ENCODE assay signal across 1 cellular context in the genomic region with DNA sequence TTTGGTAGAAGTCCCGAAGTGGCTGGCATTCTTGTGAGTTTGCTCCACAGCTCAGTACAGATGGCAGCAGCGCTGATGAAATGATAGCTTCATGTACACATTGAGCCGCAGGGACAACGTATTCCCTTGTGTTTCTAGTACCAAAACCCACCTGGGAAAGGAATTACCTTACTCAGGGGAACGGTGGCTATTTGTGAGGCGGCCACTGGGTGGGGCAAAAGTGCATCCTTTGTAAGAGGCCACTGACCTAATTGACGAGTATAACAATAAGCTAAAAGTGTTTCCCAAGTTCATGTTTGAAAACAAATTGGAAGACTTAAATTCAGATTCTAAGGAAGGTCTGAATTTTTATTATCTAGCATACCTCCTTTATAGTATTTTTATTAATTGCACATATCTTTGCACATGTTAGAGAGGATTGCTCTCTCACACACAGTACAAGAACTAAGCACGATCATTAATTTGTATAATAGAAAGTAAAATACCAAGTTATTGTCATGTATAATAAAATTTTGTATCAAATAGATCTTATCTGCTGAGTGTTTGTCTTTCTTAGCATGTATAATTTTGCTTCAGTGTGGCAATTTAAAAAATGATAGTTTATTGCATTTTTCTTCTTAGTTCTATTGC.
TF ChIP-seq lines count a peak whose summit lies in the region.

No MANE protein-coding gene starts in this region.

TF ChIP-seq in H1, 55 proteins besides CTCF, POLR2A, EP300 and RAD21:
- TF ChIP-seq RNF2 (IDR thresholded peaks at IDR 0.05; ENCODE audit: borderline replicate concordance, low read depth, low read length, missing control alignments, poor library complexity, severe bottlenecking) (no peak), MAFK (IDR thresholded peaks at IDR 0.05; ENCODE audit: low read depth, low read length) (no peak), GABPA (IDR thresholded peaks at IDR 0.05; ENCODE audit: borderline replicate concordance, insufficient read depth, low read length) (no peak), HDAC2 (IDR thresholded peaks at IDR 0.05; ENCODE audit: borderline replicate concordance in 1 of 2, low read depth in 2 of 2, low read length in 2 of 2) (no peak), JUN (IDR thresholded peaks at IDR 0.05; ENCODE audit: low read depth, low read length) (no peak), ASH2L (IDR thresholded peaks at IDR 0.05; ENCODE audit: low read length) (no peak), SP2 (IDR thresholded peaks at IDR 0.05; ENCODE audit: low read length) (no peak), TBP (IDR thresholded peaks at IDR 0.05; ENCODE audit: low read depth, low read length) (no peak), BRCA1 (IDR thresholded peaks at IDR 0.05; ENCODE audit: low read depth, low read length) (no peak), RFX5 (IDR thresholded peaks at IDR 0.05; ENCODE audit: borderline replicate concordance, low read depth, low read length) (no peak), RXRA (IDR thresholded peaks at IDR 0.05; ENCODE audit: insufficient read depth, low read depth, low read length) (no peak), GTF2F1 (IDR thresholded peaks at IDR 0.05; ENCODE audit: borderline replicate concordance, low read depth, low read length) (no peak), RBBP5 (IDR thresholded peaks at IDR 0.05; ENCODE audit: borderline replicate concordance, low read depth, low read length) (no peak), SIN3A (conservative IDR thresholded peaks at IDR 0.05 in 1 of 2, IDR thresholded peaks at IDR 0.05 in 1 of 2; ENCODE audit: low read depth in 1 of 2, low read length in 2 of 2) (no peak), KDM4A (IDR thresholded peaks at IDR 0.05; ENCODE audit: low read depth, low read length, severe bottlenecking) (no peak), SIRT6 (IDR thresholded peaks at IDR 0.05; ENCODE audit: low read length) (no peak)
- TF ChIP-seq, protein P1, sequence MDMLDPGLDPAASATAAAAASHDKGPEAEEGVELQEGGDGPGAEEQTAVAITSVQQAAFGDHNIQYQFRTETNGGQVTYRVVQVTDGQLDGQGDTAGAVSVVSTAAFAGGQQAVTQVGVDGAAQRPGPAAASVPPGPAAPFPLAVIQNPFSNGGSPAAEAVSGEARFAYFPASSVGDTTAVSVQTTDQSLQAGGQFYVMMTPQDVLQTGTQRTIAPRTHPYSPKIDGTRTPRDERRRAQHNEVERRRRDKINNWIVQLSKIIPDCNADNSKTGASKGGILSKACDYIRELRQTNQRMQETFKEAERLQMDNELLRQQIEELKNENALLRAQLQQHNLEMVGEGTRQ (IDR thresholded peaks at IDR 0.05; ENCODE audit: low read length), result no peak
